In the genomic region with DNA sequence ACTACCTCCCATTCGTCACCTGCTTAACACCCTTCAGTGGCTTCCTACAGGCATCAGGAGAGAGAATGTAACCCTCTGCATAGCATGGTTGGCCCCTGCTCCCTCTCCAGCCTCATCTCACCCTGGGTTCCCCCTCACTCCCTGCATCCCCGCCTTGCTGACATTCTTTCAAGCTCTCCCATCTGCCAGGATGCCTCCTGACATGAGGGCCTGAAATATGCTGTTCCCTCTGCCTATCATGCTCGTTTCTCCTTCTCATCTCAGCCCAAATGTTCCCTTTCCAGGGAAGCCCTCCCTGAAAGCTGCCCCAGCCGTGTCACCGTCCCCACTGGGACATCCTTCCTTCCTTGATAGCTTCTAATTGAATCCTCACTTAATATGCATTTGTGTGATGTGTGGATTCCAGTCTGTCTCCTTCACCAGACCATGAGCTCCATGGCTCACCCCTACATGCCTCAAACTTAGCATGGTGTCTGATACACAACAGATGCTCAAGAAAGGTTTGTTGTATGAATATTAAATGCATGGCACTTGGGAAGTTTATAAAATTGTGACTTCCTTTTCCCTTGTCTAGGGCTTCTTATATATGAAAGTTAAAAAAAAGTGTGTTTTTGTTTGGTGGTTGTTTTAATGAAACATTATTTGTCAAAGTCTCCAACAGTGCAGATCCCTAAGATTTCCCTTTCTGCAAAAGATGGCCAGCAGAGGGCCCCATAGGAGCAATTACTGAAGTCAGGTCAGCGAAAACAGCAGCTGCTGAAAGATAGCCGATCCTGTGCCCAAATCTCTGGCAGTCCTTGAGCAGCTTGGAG, we compare ENCODE assay signal across 8 cellular contexts. TPM values are rescaled to one million over a fixed set of nuclear protein-coding genes. Genes with fewer than 3 reads are reported as not detected.
DNase-seq lines count a peak whose midpoint lies in the region; ATAC-seq, FAIRE-seq and TF ChIP-seq lines count a peak whose summit lies in the region.

No MANE protein-coding gene starts in this region.

- ATAC-seq in HG03457 (IDR thresholded peaks at IDR 0.05; ENCODE audit: unreplicated experiment), result no peak

- intact Hi-C loops in breast epithelium (cut with DNase I; ENCODE audit: low total_unique reads) (loop anchor here (10.0 kb wide), 1 partner anchor 189 kb away; no protein-coding TSS in a partner anchor), kidney (cut with DNase I) (loop anchor here (5.0 kb wide), 1 partner anchor 197 kb away; no protein-coding TSS in a partner anchor)

- H3K4me3 ChIP-seq in WERI-Rb-1 (ENCODE audit: low read depth, low read length) (no peak overlapping the region), breast epithelium (no peak overlapping the region), kidney (ENCODE audit: low read length in 2 of 2) (no peak overlapping the region)

- H3K36me3 ChIP-seq in WERI-Rb-1 (no peaks in the 10 kb centered on the region), breast epithelium (no peaks in the 10 kb centered on the region), kidney (ENCODE audit: control insufficient read depth in 1 of 2, insufficient read depth in 2 of 2, low read length in 2 of 2) (no peaks in the 10 kb centered on the region)

- peak; percentile 8 for FAIRE-seq in kidney (lab: Jason Lieb, UNC)

- H3K27me3 ChIP-seq in WERI-Rb-1 (ENCODE audit: insufficient read depth, low read depth, severe bottlenecking) (peaks cover 64% of the 10 kb centered on the region), breast epithelium (no peaks in the 10 kb centered on the region)

- H3K4me1 ChIP-seq in breast epithelium (no peaks in the 10 kb centered on the region), kidney (ENCODE audit: control insufficient read depth in 1 of 2, insufficient read depth in 1 of 2, low read depth in 1 of 2, low read length in 2 of 2) (no peaks in the 10 kb centered on the region)

- no peak overlapping the region for H3K27ac ChIP-seq in WERI-Rb-1
- peak overlapping the region in 1 of 2 donors; percentile 2 for H3K27ac ChIP-seq in breast epithelium
- H3K27ac ChIP-seq in kidney (ENCODE audit: low read depth in 2 of 2, low read length in 2 of 2), result no peak overlapping the region

- H3K9ac ChIP-seq in kidney (ENCODE audit: low read length in 2 of 2), result no peak overlapping the region

- TF ChIP-seq CTCF in GM20000 (IDR thresholded peaks at IDR 0.05; ENCODE audit: extremely low read depth, missing control alignments), result peak; percentile 39
- peak; percentile 43; the same call in 1 of the 2 replicates for TF ChIP-seq CTCF in WERI-Rb-1 (IDR thresholded peaks at IDR 0.05; ENCODE audit: low read depth, low read length)
- TF ChIP-seq CTCF in breast epithelium (IDR thresholded peaks at IDR 0.05), result peak; percentile 62 to 85 (median 77)
- peak; percentile 77 for TF ChIP-seq CTCF in kidney (IDR thresholded peaks at IDR 0.05; ENCODE audit: borderline replicate concordance, extremely low read depth, insufficient read depth)

- H3K9me3 ChIP-seq in WERI-Rb-1 (ENCODE audit: severe bottlenecking) (no peaks in the 10 kb centered on the region), breast epithelium (no peaks in the 10 kb centered on the region), kidney (ENCODE audit: control insufficient read depth in 1 of 2, low read length in 2 of 2) (no peaks in the 10 kb centered on the region)

- no peak for TF ChIP-seq POLR2A in breast epithelium (IDR thresholded peaks at IDR 0.05)

- peak; percentile 59 to 68 for DNase-seq in AML-193 (lab: John Stamatoyannopoulos, UW)
- DNase-seq in GM20000 (ENCODE audit: low spot score), result peak; percentile 83
- DNase-seq in NCI-H2107 treated with DMSO at 0.1 percent for 48 hours (lab: John Stamatoyannopoulos, UW; ENCODE audit: unreplicated experiment), result peak; percentile 15
- peak; percentile 42 for DNase-seq in WERI-Rb-1
- peak; percentile 67 to 74 for DNase-seq in breast epithelium (ENCODE audit: low spot score in 2 of 2)
- peak; percentile 77 for DNase-seq in kidney
- DNase-seq in stimulated activated CD4-positive, alpha-beta T cell treated with anti-CD3 and anti-CD28 coated beads, Interleukin-1b, Interleukin-23, amount 100 ng/mL, for 4 hours (ENCODE audit: low read depth in 2 of 2), result peak; percentile 65 to 77

RNA-seq across cellular contexts. Expression of a gene that starts 7.3 kb away (rescaled TPM):
- total RNA-seq in breast epithelium, result under 1 TPM in 2 of 3 donors, not detected in 1; 0.15 to 0.80 TPM
- total RNA-seq in kidney, result not detected
- polyA plus RNA-seq in kidney (ENCODE audit: insufficient read depth, low read depth, low replicate concordance), result not detected

Comparison
In these comparisons a context has a peak if more than half of its experiments do, and no peak if none do; other contexts are left out.
1. DNase-seq: peak in every context shown above with its lines; median percentile 83 in GM20000; 77 in kidney; 71 in stimulated activated CD4-positive, alpha-beta T cell treated with anti-CD3 and anti-CD28 coated beads, Interleukin-1b, Interleukin-23, amount 100 ng/mL, for 4 hours; 70 in breast epithelium; 64 in AML-193; 42 in WERI-Rb-1; 15 in NCI-H2107 treated with DMSO at 0.1 percent for 48 hours.